10 cellular contexts compared by ENCODE assay signal in genomic region chr9:36566813-36567217, GRCh38. TPM values are rescaled to one million over a fixed set of nuclear protein-coding genes. Genes with fewer than 3 reads are reported as not detected.
DNase-seq lines count a peak whose midpoint lies in the region; ATAC-seq and TF ChIP-seq lines count a peak whose summit lies in the region.
"Had no signal": no experiment of that assay in that cellular context is flagged by ENCODE, and none has a peak within 500 bp of the region (broad histone marks: within the 10 kb centered on the region; RNA-seq: fewer than 3 reads in every experiment).

No MANE protein-coding gene starts in this region.

- TF ChIP-seq CTCF in fibroblast of villous mesenchyme (IDR thresholded peaks at IDR 0.05; ENCODE audit: insufficient read depth, low read depth, low read length) (no peak), psoas muscle (IDR thresholded peaks at IDR 0.05) (no peak)
- no peak for TF ChIP-seq CTCF in CD4-positive, alpha-beta T cell (IDR thresholded peaks at IDR 0.05)

- H3K4me1 ChIP-seq in SJSA1 (replicated peaks) (peaks cover 12% of the 10 kb centered on the region), psoas muscle (no peaks in the 10 kb centered on the region)

- H3K4me3 Mint-ChIP-seq in CD4-positive, alpha-beta T cell: no peak overlapping the region
- H3K4me3 Mint-ChIP-seq: dendritic cell treated with granulocyte-macrophage colony-stimulating factor and Interleukin-4, amounts not matched to agents 40 ng/mL and 50 ng/mL, for 4 days had no signal

- WGBS in psoas muscle, 3 donors: 27 to 37% (median 31%) methylated on average over 8 of the region's 8 CpGs

- peaks cover 3% of the 10 kb centered on the region for H3K27me3 Mint-ChIP-seq in CD4-positive, alpha-beta T cell

- H3K27me3 ChIP-seq in SJSA1 (replicated peaks) (no peaks in the 10 kb centered on the region), psoas muscle (ENCODE audit: insufficient read depth in 3 of 3, low read length in 2 of 3) (no peaks in the 10 kb centered on the region)
- H3K27me3 ChIP-seq in CD4-positive, alpha-beta T cell (ENCODE audit: control insufficient read depth, insufficient read depth, low read length): no peaks in the 10 kb centered on the region

- POLR2A ChIA-PET in CD4-positive, alpha-beta T cell (lab: Charles Lee): no interaction called here

- H3K27ac Mint-ChIP-seq in CD4-positive, alpha-beta T cell: no peak overlapping the region
- H3K27ac Mint-ChIP-seq: dendritic cell treated with granulocyte-macrophage colony-stimulating factor and Interleukin-4, amounts not matched to agents 40 ng/mL and 50 ng/mL, for 4 days had no signal

- H3K9me3 Mint-ChIP-seq in CD4-positive, alpha-beta T cell: no peaks in the 10 kb centered on the region
- H3K9me3 Mint-ChIP-seq: dendritic cell treated with granulocyte-macrophage colony-stimulating factor and Interleukin-4, amounts not matched to agents 40 ng/mL and 50 ng/mL, for 4 days had no signal

- no peaks in the 10 kb centered on the region for H3K36me3 ChIP-seq in SJSA1
- no peaks in the 10 kb centered on the region for H3K36me3 ChIP-seq in psoas muscle (ENCODE audit: insufficient read depth in 1 of 2, low read depth in 1 of 2)

- H3K9me3 ChIP-seq in SJSA1 (replicated peaks) (no peaks in the 10 kb centered on the region), psoas muscle (no peaks in the 10 kb centered on the region)
- no peaks in the 10 kb centered on the region for H3K9me3 ChIP-seq in CD4-positive, alpha-beta T cell (ENCODE audit: control insufficient read depth, low read length)

- H3K36me3 Mint-ChIP-seq in CD4-positive, alpha-beta T cell (ENCODE audit: low read depth): no peaks in the 10 kb centered on the region

- no peaks in the 10 kb centered on the region for H3K4me1 Mint-ChIP-seq in CD4-positive, alpha-beta T cell (ENCODE audit: low read depth)

- CTCF ChIA-PET in CD4-positive, alpha-beta T cell (lab: Charles Lee): no interaction called here

- peak; percentile 79 to 94 (median 92) for ATAC-seq in psoas muscle
- no peak for ATAC-seq in CD4-positive, alpha-beta T cell (ENCODE audit: poor library complexity)
- ATAC-seq in GM18858 (IDR thresholded peaks at IDR 0.05; ENCODE audit: unreplicated experiment): no peak

- no peak overlapping the region for H3K4me3 ChIP-seq in SJSA1
- no peak overlapping the region for H3K4me3 ChIP-seq in fibroblast of villous mesenchyme (ENCODE audit: low read depth, low read length)
- H3K4me3 ChIP-seq in psoas muscle: no peak overlapping the region

- H3K27ac ChIP-seq in SJSA1 (peak overlapping the region; percentile 18; the same call in 1 of the 2 replicates), psoas muscle (peak overlapping the region; percentile 48)
- no peak overlapping the region for H3K27ac ChIP-seq in CD4-positive, alpha-beta T cell (ENCODE audit: low read depth, low read length)

- intact Hi-C loops in psoas muscle (cut with DNase I): loop anchor here (5.0 kb wide), 2 partner anchors 80 to 155 kb away; no protein-coding TSS in a partner anchor
- intact Hi-C loops in CD4-positive, alpha-beta T cell (cut with DNase I, micrococcal nuclease): no loop called here

- DNase-seq in Daoy (ENCODE audit: low read depth) (peak; percentile 73), SJSA1 (ENCODE audit: low read depth in 1 of 2, low spot score in 2 of 2) (peak in 1 of 2 experiments; percentile 21), fibroblast of villous mesenchyme (ENCODE audit: low read depth) (peak; percentile 37), psoas muscle (peak in 1 of 2 donors; percentile 47), D341Med (ENCODE audit: low spot score) (no peak), LoVo (ENCODE audit: low spot score) (no peak)
- no peak for DNase-seq in CD4-positive, alpha-beta T cell
- DNase-seq: NCI-H1048 had no signal

RNA-seq across cellular contexts. Expression of gene MELK, which starts 5.9 kb away (rescaled TPM):
- total RNA-seq in Daoy (2014; rRNA removed; shearing (Covaris generic)): 102 and 126 TPM in 2 replicates
- total RNA-seq in SJSA1 (2014; rRNA removed; shearing (Covaris generic)): 24.7 and 43.9 TPM in 2 replicates
- total RNA-seq in fibroblast of villous mesenchyme (19.0 and 34.5 TPM in 2 replicates), psoas muscle (under 1 TPM in 3 of 4 donors, not detected in 1; 0.15 to 0.42 (median 0.17) TPM)
- polyA plus RNA-seq in psoas muscle: under 1 TPM in 2 of 3 donors, not detected in 1; 0.18 to 0.21 TPM
- total RNA-seq in CD4-positive, alpha-beta T cell: under 1 TPM; 0.42 to 0.47 TPM

Comparison
In these comparisons a context has a peak if more than half of its experiments do, and no peak if none do; other contexts are left out.
1. DNase-seq: peak in Daoy (single experiment) and fibroblast of villous mesenchyme (single experiment); none in D341Med (single experiment), LoVo (single experiment) and CD4-positive, alpha-beta T cell (0 of 10).
2. ATAC-seq: peak in psoas muscle (4 of 4); none in CD4-positive, alpha-beta T cell (single experiment) and GM18858 (single experiment).
3. RNA of gene MELK, which starts 5.9 kb away (total RNA-seq): 102 to 126 TPM in Daoy, 24.7 to 43.9 TPM in SJSA1 and 19.0 to 34.5 TPM in fibroblast of villous mesenchyme; 0.42 to 0.47 TPM in CD4-positive, alpha-beta T cell and 0.15 to 0.42 TPM in psoas muscle; every median in the first group is over 10 times any median in the second.
4. intact Hi-C loops: an anchor here in psoas muscle (5.0 kb wide); none called in CD4-positive, alpha-beta T cell.